10 cellular contexts compared by ENCODE assay signal in the genomic region with DNA sequence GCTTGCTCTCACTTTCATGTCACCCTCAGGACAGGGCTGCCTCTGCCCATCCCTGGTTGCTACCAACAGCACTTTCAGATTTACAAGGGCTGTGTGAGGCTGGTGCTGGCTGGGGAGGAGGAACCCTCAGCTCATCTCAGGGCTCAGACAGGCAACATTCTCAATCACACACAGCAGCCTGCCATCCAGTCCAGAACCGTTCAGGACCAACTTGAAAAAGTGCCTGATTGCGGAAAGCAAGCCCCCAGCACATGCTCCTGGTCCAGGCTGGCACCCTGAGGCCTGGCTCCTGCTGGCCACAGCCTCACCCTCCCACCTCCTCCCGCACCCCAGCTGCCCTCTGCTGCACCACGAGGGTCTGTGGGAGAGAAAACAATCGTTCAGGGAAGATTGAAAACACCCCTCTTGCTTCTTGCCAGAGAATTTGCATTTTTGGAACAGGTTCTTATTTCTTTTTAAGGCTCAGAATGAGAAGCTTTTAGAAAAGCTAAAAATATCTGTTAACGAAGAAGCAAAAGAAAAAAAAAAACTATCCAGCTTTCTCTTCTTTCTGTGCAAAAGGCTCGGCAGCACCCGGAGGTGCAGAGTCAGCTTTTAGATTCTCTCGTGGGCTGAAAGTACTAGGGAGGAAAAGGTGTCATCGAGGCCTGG.
DNase-seq lines count a peak whose midpoint lies in the region; ATAC-seq, FAIRE-seq and TF ChIP-seq lines count a peak whose summit lies in the region.
"Had no signal": no experiment of that assay in that cellular context is flagged by ENCODE, and none has a peak within 500 bp of the region (broad histone marks: within the 10 kb centered on the region; RNA-seq: fewer than 3 reads in every experiment).

No MANE protein-coding gene starts in this region.

- ATAC-seq in GM23338 (no peak), T-helper 17 cell (no peak), HG03135 (IDR thresholded peaks at IDR 0.05; ENCODE audit: unreplicated experiment) (no peak)

- H3K36me3 ChIP-seq in GM23338 (ENCODE audit: insufficient read depth): no peaks in the 10 kb centered on the region
- H3K36me3 ChIP-seq: cardiac muscle cell had no signal

- H3K27me3 Mint-ChIP-seq in GM23338 (ENCODE audit: insufficient read depth, low read depth, poor library complexity) (peaks cover 2% of the 10 kb centered on the region), T-helper 17 cell (no peaks in the 10 kb centered on the region), nephron progenitor cell (ENCODE audit: low read depth, poor library complexity) (peaks cover 3% of the 10 kb centered on the region)

- no peaks in the 10 kb centered on the region for H3F3A ChIP-seq in GM23338 (replicated peaks; ENCODE audit: low read depth)

- no peaks in the 10 kb centered on the region for H4K20me1 ChIP-seq in GM23338 (replicated peaks; ENCODE audit: insufficient read depth)

- H3K9me3 Mint-ChIP-seq in GM23338 (no peaks in the 10 kb centered on the region; the same call in 2 of the 3 replicates), nephron progenitor cell (peaks cover 12% of the 10 kb centered on the region)

- peak overlapping the region; percentile 52; the same call in 1 of the 2 replicates for H2AFZ ChIP-seq in GM23338

- peaks cover 13% of the 10 kb centered on the region for H3K9me2 ChIP-seq in GM23338 (ENCODE audit: insufficient read depth)

- no peaks in the 10 kb centered on the region for H3K79me2 ChIP-seq in GM23338 (replicated peaks; ENCODE audit: insufficient read depth)

- no peak for TF ChIP-seq CTCF in GM23338 (conservative IDR thresholded peaks at IDR 0.05; ENCODE audit: low read depth in 2 of 2)
- no peak for TF ChIP-seq CTCF in nephron progenitor cell (IDR thresholded peaks at IDR 0.05)

- H3K27me3 ChIP-seq in GM23338 (ENCODE audit: insufficient read depth): no peaks in the 10 kb centered on the region
- H3K27me3 ChIP-seq: cardiac muscle cell had no signal

- H3K4me2 ChIP-seq in GM23338: no peak overlapping the region

- no peaks in the 10 kb centered on the region for H3K4me1 ChIP-seq in GM23338 (ENCODE audit: insufficient read depth)

- H3K27ac ChIP-seq in GM23338 (ENCODE audit: low read depth): no peak overlapping the region
- H3K27ac ChIP-seq: cardiac muscle cell had no signal

- H3K9me3 ChIP-seq in T-helper 17 cell (ENCODE audit: control insufficient read depth, low read length, poor library complexity, severe bottlenecking): no peaks in the 10 kb centered on the region

- DNase-seq in GM18507 (ENCODE audit: extremely low spot score, insufficient read length, low read depth) (no peak), GM23338 (ENCODE audit: low spot score) (no peak), T-helper 17 cell (no peak), nephron progenitor cell (no peak), NCI-H82 (lab: John Stamatoyannopoulos, UW) (no peak), foreskin melanocyte (no peak), urothelium cell line (ENCODE audit: low spot score) (no peak)
- DNase-seq: T-helper 9 cell had no signal

- H3K36me3 Mint-ChIP-seq in GM23338 (ENCODE audit: low read depth) (no peaks in the 10 kb centered on the region; the same call in 2 of the 3 replicates), T-helper 17 cell (ENCODE audit: low read depth) (peaks cover 3% of the 10 kb centered on the region), nephron progenitor cell (ENCODE audit: low read depth) (no peaks in the 10 kb centered on the region)

- H3K4me1 Mint-ChIP-seq in GM23338 (peaks cover 2% of the 10 kb centered on the region; the same call in 2 of the 3 replicates), T-helper 17 cell (peaks cover 23% of the 10 kb centered on the region), nephron progenitor cell (peaks cover 31% of the 10 kb centered on the region)

- H3K4me3 Mint-ChIP-seq in GM23338 (no peak overlapping the region), T-helper 17 cell (peak overlapping the region; percentile 15), nephron progenitor cell (no peak overlapping the region)

- no peak overlapping the region for H3K4me3 ChIP-seq in GM23338
- H3K4me3 ChIP-seq: cardiac muscle cell had no signal

- FAIRE-seq in GM18507 (lab: Jason Lieb, UNC): peak; percentile 68
- no peak for FAIRE-seq in urothelium cell line (lab: Jason Lieb, UNC)

- no peak overlapping the region for H3K27ac Mint-ChIP-seq in GM23338
- peak overlapping the region; percentile 3 for H3K27ac Mint-ChIP-seq in T-helper 17 cell
- peak overlapping the region; percentile 57 for H3K27ac Mint-ChIP-seq in nephron progenitor cell

TF ChIP-seq in GM23338, 12 proteins besides CTCF, POLR2A, EP300 and RAD21:
- TF ChIP-seq ZNF114 (CRISPR knock-in tag; IDR thresholded peaks at IDR 0.05) (no peak), POLR2AphosphoS5 (IDR thresholded peaks at IDR 0.05; ENCODE audit: low read depth) (no peak), REST (IDR thresholded peaks at IDR 0.05; ENCODE audit: unreplicated experiment) (no peak), STAT1 (IDR thresholded peaks at IDR 0.05; ENCODE audit: unreplicated experiment) (no peak)
